ENCODE assay signal across 1 cellular context in genomic region chr16:11312718-11313492, GRCh38.
TF ChIP-seq lines count a peak whose summit lies in the region.

No MANE protein-coding gene starts in this region.

TF ChIP-seq in GM12878, 131 proteins besides CTCF, POLR2A, EP300 and RAD21:
- TF ChIP-seq BMI1 (IDR thresholded peaks at IDR 0.05; ENCODE audit: borderline replicate concordance) (no peak), ZBTB40 (IDR thresholded peaks at IDR 0.05; ENCODE audit: borderline replicate concordance) (no peak), BACH1 (IDR thresholded peaks at IDR 0.05; ENCODE audit: borderline replicate concordance) (no peak), IKZF1 (conservative IDR thresholded peaks at IDR 0.05) (peak; percentile 23), STAT3 (IDR thresholded peaks at IDR 0.05; ENCODE audit: low read depth, low read length) (no peak), RUNX3 (IDR thresholded peaks at IDR 0.05; ENCODE audit: low read length) (peak; percentile 38; the same call in 1 of the 2 replicates), PKNOX1 (IDR thresholded peaks at IDR 0.05) (peak; percentile 40; the same call in 1 of the 2 replicates), EED (IDR thresholded peaks at IDR 0.05; ENCODE audit: low read depth) (no peak), USF1 (IDR thresholded peaks at IDR 0.05; ENCODE audit: borderline replicate concordance, extremely low read length, insufficient read depth, low read depth, low read length) (peak; percentile 30), CHD1 (IDR thresholded peaks at IDR 0.05; ENCODE audit: low read depth, low read length) (no peak), MYB (IDR thresholded peaks at IDR 0.05; ENCODE audit: borderline replicate concordance, low read depth, low read length) (no peak), ZNF217 (IDR thresholded peaks at IDR 0.05) (no peak), ZNF24 (IDR thresholded peaks at IDR 0.05) (no peak), SREBF1 (IDR thresholded peaks at IDR 0.05; ENCODE audit: low read length) (no peak), NR2C2 (IDR thresholded peaks at IDR 0.05; ENCODE audit: borderline replicate concordance, control insufficient read depth, insufficient read length, low read depth) (no peak), BHLHE40 (IDR thresholded peaks at IDR 0.05; ENCODE audit: borderline replicate concordance in 1 of 2, low read depth in 2 of 2, low read length in 1 of 2) (peak in 1 of 2 experiments; percentile 68; a peak in 2 of 4 replicates), RAD51 (IDR thresholded peaks at IDR 0.05) (peak; percentile 47; the same call in 1 of the 2 replicates), IKZF2 (IDR thresholded peaks at IDR 0.05) (peak in 1 of 2 experiments; percentile 45; a peak in 3 of 4 replicates), DPF2 (IDR thresholded peaks at IDR 0.05) (0 out of 2 replicates have a peak, but pooled peaks have one; percentile 24), ZNF622 (IDR thresholded peaks at IDR 0.05) (no peak)
TF ChIP-seq in GM12878: peak in this region for 8.
